In the genomic region with DNA sequence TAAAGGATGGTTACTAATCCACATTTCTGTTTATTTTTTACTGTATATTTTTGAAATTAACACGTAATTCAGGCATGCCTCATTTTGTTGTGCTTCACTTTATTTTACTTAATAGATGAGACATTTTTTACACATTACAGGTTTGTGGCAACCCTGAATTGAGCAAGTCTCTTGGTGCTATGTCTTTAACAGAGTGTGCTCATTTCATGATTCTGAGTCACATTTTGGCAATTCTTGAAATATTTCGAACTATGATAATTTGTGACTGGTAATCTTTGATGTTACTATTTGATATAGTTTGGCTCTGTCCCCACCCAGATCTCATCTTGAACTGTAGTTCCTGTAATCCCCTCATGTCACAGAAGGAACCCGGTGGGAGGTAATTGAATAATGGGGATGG, we compare ENCODE assay signal across 18 cellular contexts.
DNase-seq lines count a peak whose midpoint lies in the region; ATAC-seq, FAIRE-seq and TF ChIP-seq lines count a peak whose summit lies in the region.
"Had no signal": no experiment of that assay in that cellular context is flagged by ENCODE, and none has a peak within 500 bp of the region (broad histone marks: within the 10 kb centered on the region; RNA-seq: fewer than 3 reads in every experiment).

No MANE protein-coding gene starts in this region.

- intact Hi-C loops in MCF 10A (cut with micrococcal nuclease) (no loop called here), mammary epithelial cell (cut with micrococcal nuclease) (no loop called here)

- DNase-seq in MCF 10A (ENCODE audit: unreplicated experiment) (peak; percentile 38), mammary epithelial cell (no peak), astrocyte (ENCODE audit: low read depth) (peak; percentile 0), fibroblast of villous mesenchyme (ENCODE audit: low read depth) (peak; percentile 3), cortex of kidney (lab: John Stamatoyannopoulos, UW) (no peak), activated T-cell treated with anti-CD3 and anti-CD28 coated beads for 4 hours (no peak), left lobe of liver (ENCODE audit: low spot score) (no peak), iPS-NIHi11 (ENCODE audit: low spot score) (no peak)
- DNase-seq: 8988T; Calu3; CD4-positive, alpha-beta memory T cell; DMS53; NCI-H1105; NCI-H1694; NCI-H524 treated with DMSO at 0.1 percent for 48 hours; NK-92 treated with Interleukin-12 subunit alpha and Interleukin-12 subunit beta, amount 100 ng/mL, for 24 hours; SIG-M5 had no signal

- no peak for FAIRE-seq in astrocyte (lab: Jason Lieb, UNC)
- FAIRE-seq: H1 had no signal

- H3K4me3 ChIP-seq in mammary epithelial cell (replicated peaks in 1 of 3; ENCODE audit: insufficient read depth in 1 of 3, low read depth in 2 of 3, low read length in 3 of 3) (no peak overlapping the region), astrocyte (ENCODE audit: insufficient read depth, low read depth, low read length) (no peak overlapping the region), fibroblast of villous mesenchyme (ENCODE audit: low read depth, low read length) (no peak overlapping the region)

- no peaks in the 10 kb centered on the region for H3K27me3 ChIP-seq in mammary epithelial cell (ENCODE audit: insufficient read depth, low read length)
- H3K27me3 ChIP-seq in astrocyte (ENCODE audit: insufficient read depth, low read length), result no peaks in the 10 kb centered on the region

- H3K27ac Mint-ChIP-seq in MCF 10A (ENCODE audit: low read depth, unreplicated experiment) (peak overlapping the region; percentile 5), astrocyte (ENCODE audit: unreplicated experiment) (no peak overlapping the region)
- H3K27ac Mint-ChIP-seq: CD4-positive, alpha-beta memory T cell had no signal

- H3K36me3 ChIP-seq in mammary epithelial cell (ENCODE audit: insufficient read depth, low read length) (no peaks in the 10 kb centered on the region), astrocyte (ENCODE audit: insufficient read depth, low read length) (no peaks in the 10 kb centered on the region)

- H3K27ac ChIP-seq in mammary epithelial cell (ENCODE audit: insufficient read depth, low read depth, low read length) (no peak overlapping the region), astrocyte (ENCODE audit: low read depth, low read length) (no peak overlapping the region)

- CTCF ChIA-PET in MCF 10A (lab: Yijun Ruan, JAX) (no interaction called here), mammary epithelial cell (lab: Charles Lee; ENCODE audit: low non-redundant PET) (no interaction called here)

- H3K9me3 ChIP-seq in mammary epithelial cell (replicated peaks; ENCODE audit: insufficient read depth, low read length), result no peaks in the 10 kb centered on the region
- H3K9me3 ChIP-seq in astrocyte (ENCODE audit: insufficient read depth, low read depth, low read length), result no peaks in the 10 kb centered on the region

- H3K9ac ChIP-seq in mammary epithelial cell (ENCODE audit: insufficient read depth, low read length) (no peak overlapping the region), astrocyte (ENCODE audit: low read length) (no peak overlapping the region)

- dilution Hi-C loops in mammary epithelial cell (cut with HindIII; ENCODE audit: low sequenced_read_pairs), result no loop called here

- H4K20me1 ChIP-seq in mammary epithelial cell (ENCODE audit: insufficient read depth, low read length) (no peaks in the 10 kb centered on the region), astrocyte (ENCODE audit: insufficient read depth, low read length) (no peaks in the 10 kb centered on the region)

- H3K79me2 ChIP-seq in mammary epithelial cell (ENCODE audit: insufficient read depth, low read length) (no peaks in the 10 kb centered on the region), astrocyte (ENCODE audit: insufficient read depth, low read length) (no peaks in the 10 kb centered on the region)

- no peaks in the 10 kb centered on the region for H3K36me3 Mint-ChIP-seq in MCF 10A (ENCODE audit: insufficient read depth, unreplicated experiment)
- no peaks in the 10 kb centered on the region for H3K36me3 Mint-ChIP-seq in astrocyte (ENCODE audit: low read depth, unreplicated experiment)
- H3K36me3 Mint-ChIP-seq: CD4-positive, alpha-beta memory T cell had no signal

- H3K4me1 Mint-ChIP-seq in MCF 10A (ENCODE audit: insufficient read depth, unreplicated experiment) (peaks cover 16% of the 10 kb centered on the region), astrocyte (ENCODE audit: low read depth, unreplicated experiment) (no peaks in the 10 kb centered on the region)
- H3K4me1 Mint-ChIP-seq: CD4-positive, alpha-beta memory T cell had no signal

- H3K4me2 ChIP-seq in mammary epithelial cell (ENCODE audit: insufficient read depth, low read depth, low read length) (no peak overlapping the region), astrocyte (ENCODE audit: low read length) (no peak overlapping the region)

- H2AFZ ChIP-seq in mammary epithelial cell (ENCODE audit: low read depth, low read length) (no peak overlapping the region), astrocyte (ENCODE audit: low read depth, low read length) (no peak overlapping the region)

- H3K9me3 Mint-ChIP-seq in MCF 10A (ENCODE audit: unreplicated experiment) (peaks cover 17% of the 10 kb centered on the region), astrocyte (ENCODE audit: unreplicated experiment) (peaks cover 4% of the 10 kb centered on the region)

- no peaks in the 10 kb centered on the region for H3K4me1 ChIP-seq in mammary epithelial cell (ENCODE audit: insufficient read depth, low read length)
- H3K4me1 ChIP-seq in astrocyte (ENCODE audit: insufficient read depth, low read length), result no peaks in the 10 kb centered on the region

- H3K27me3 Mint-ChIP-seq in MCF 10A (ENCODE audit: insufficient read depth, unreplicated experiment) (no peaks in the 10 kb centered on the region), astrocyte (ENCODE audit: low read depth, unreplicated experiment) (no peaks in the 10 kb centered on the region)
- H3K27me3 Mint-ChIP-seq: CD4-positive, alpha-beta memory T cell had no signal

- no TSS peak for BruUV-seq in MCF 10A (replicated peaks; lab: Mats Ljungman, UMichigan)
- BruUV-seq in mammary epithelial cell (replicated peaks; lab: Mats Ljungman, UMichigan), result no TSS peak

- no peak for ATAC-seq in left lobe of liver

- 16% methylated on average over 3 of the region's 3 CpGs for WGBS in mammary epithelial cell (ENCODE audit: low coverage, missing lambda C conversion rate)

- TF ChIP-seq CTCF in MCF 10A (IDR thresholded peaks at IDR 0.05; ENCODE audit: unreplicated experiment), result no peak
- no peak for TF ChIP-seq CTCF in mammary epithelial cell (conservative IDR thresholded peaks at IDR 0.05 in 1 of 2, IDR thresholded peaks at IDR 0.05 in 1 of 2; ENCODE audit: extremely low read depth in 1 of 2, insufficient read depth in 1 of 2, low read depth in 1 of 2, low read length in 2 of 2)
- TF ChIP-seq CTCF in astrocyte (IDR thresholded peaks at IDR 0.05; ENCODE audit: insufficient read depth, low read depth, low read length), result no peak
- TF ChIP-seq CTCF in fibroblast of villous mesenchyme (IDR thresholded peaks at IDR 0.05; ENCODE audit: insufficient read depth, low read depth, low read length), result no peak

- H3K4me3 Mint-ChIP-seq in MCF 10A (ENCODE audit: unreplicated experiment) (no peak overlapping the region), astrocyte (ENCODE audit: unreplicated experiment) (no peak overlapping the region)
- H3K4me3 Mint-ChIP-seq: CD4-positive, alpha-beta memory T cell had no signal

- in situ Hi-C loops in mammary epithelial cell (cut with MboI; ENCODE audit: low sequenced_read_pairs in 2 of 2), result no loop called here

- POLR2A ChIA-PET in MCF 10A (lab: Yijun Ruan, JAX), result no interaction called here

Comparison
In these comparisons a context has a peak if more than half of its experiments do, and no peak if none do; other contexts are left out.
1. DNase-seq: peak in MCF 10A (single experiment), astrocyte (single experiment) and fibroblast of villous mesenchyme (single experiment); none in mammary epithelial cell (single experiment), cortex of kidney (single experiment), activated T-cell treated with anti-CD3 and anti-CD28 coated beads for 4 hours (single experiment), left lobe of liver (single experiment) and iPS-NIHi11 (single experiment).